Comparison of ENCODE assay signal across 2 cellular contexts in genomic region chr16:995783-996182, GRCh38.
TF ChIP-seq lines count a peak whose summit lies in the region.

No MANE protein-coding gene starts in this region.

TF ChIP-seq in IMR-90, 13 proteins besides CTCF, POLR2A, EP300 and RAD21:
- TF ChIP-seq RFX5 (IDR thresholded peaks at IDR 0.05; ENCODE audit: low read depth, low read length) (no peak), CEBPB (IDR thresholded peaks at IDR 0.05; ENCODE audit: low read depth, low read length) (peak; percentile 55; the same call in 1 of the 2 replicates)

TF ChIP-seq in K562, 482 proteins besides CTCF, POLR2A, EP300 and RAD21:
- no peak for TF ChIP-seq ZNF699 (CRISPR knock-in tag; IDR thresholded peaks at IDR 0.05; ENCODE audit: insufficient replicate concordance)
- peak; percentile 61 for TF ChIP-seq CEBPB (tag; IDR thresholded peaks at IDR 0.05)
TF ChIP-seq in K562: peak in this region for 1.
